In genomic region chr1:211440388-211440787, GRCh38 we compare ENCODE assay signal across 2 cellular contexts. TPM values are rescaled to one million over a fixed set of nuclear protein-coding genes. Genes with fewer than 3 reads are reported as not detected.
"Had no signal": no experiment of that assay in that cellular context is flagged by ENCODE, and none has a peak within 500 bp of the region (broad histone marks: within the 10 kb centered on the region; RNA-seq: fewer than 3 reads in every experiment).

No MANE protein-coding gene starts in this region.

RNA-seq across cellular contexts. Expression of gene RD3, which starts 51.6 kb away (rescaled TPM):
- total RNA-seq: G401, GM12878 had no signal
